Comparison of ENCODE assay signal across 1 cellular context in the genomic region with DNA sequence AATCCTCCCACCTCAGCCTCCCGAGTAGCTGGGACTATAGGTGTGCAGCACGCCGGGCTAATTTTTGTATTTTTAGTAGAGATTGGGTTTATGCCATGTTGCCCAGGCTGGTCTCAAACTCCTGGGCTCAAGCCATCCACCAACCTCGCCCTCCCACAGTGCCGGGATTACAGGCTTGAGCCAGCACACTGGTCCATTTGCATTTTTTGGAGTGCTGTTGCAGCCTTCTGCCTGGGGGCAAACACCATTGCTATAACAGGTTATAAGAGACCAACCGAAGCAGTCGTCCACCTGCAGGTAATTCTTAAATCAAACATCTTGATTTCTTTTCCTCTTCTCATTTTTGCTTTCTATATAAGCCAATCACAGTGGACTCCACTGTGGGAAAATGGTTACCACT.
TF ChIP-seq lines count a peak whose summit lies in the region.

No MANE protein-coding gene starts in this region.

TF ChIP-seq in GM23338, 12 proteins besides CTCF, POLR2A, EP300 and RAD21 (continued from another document):
- TF ChIP-seq, protein P1, sequence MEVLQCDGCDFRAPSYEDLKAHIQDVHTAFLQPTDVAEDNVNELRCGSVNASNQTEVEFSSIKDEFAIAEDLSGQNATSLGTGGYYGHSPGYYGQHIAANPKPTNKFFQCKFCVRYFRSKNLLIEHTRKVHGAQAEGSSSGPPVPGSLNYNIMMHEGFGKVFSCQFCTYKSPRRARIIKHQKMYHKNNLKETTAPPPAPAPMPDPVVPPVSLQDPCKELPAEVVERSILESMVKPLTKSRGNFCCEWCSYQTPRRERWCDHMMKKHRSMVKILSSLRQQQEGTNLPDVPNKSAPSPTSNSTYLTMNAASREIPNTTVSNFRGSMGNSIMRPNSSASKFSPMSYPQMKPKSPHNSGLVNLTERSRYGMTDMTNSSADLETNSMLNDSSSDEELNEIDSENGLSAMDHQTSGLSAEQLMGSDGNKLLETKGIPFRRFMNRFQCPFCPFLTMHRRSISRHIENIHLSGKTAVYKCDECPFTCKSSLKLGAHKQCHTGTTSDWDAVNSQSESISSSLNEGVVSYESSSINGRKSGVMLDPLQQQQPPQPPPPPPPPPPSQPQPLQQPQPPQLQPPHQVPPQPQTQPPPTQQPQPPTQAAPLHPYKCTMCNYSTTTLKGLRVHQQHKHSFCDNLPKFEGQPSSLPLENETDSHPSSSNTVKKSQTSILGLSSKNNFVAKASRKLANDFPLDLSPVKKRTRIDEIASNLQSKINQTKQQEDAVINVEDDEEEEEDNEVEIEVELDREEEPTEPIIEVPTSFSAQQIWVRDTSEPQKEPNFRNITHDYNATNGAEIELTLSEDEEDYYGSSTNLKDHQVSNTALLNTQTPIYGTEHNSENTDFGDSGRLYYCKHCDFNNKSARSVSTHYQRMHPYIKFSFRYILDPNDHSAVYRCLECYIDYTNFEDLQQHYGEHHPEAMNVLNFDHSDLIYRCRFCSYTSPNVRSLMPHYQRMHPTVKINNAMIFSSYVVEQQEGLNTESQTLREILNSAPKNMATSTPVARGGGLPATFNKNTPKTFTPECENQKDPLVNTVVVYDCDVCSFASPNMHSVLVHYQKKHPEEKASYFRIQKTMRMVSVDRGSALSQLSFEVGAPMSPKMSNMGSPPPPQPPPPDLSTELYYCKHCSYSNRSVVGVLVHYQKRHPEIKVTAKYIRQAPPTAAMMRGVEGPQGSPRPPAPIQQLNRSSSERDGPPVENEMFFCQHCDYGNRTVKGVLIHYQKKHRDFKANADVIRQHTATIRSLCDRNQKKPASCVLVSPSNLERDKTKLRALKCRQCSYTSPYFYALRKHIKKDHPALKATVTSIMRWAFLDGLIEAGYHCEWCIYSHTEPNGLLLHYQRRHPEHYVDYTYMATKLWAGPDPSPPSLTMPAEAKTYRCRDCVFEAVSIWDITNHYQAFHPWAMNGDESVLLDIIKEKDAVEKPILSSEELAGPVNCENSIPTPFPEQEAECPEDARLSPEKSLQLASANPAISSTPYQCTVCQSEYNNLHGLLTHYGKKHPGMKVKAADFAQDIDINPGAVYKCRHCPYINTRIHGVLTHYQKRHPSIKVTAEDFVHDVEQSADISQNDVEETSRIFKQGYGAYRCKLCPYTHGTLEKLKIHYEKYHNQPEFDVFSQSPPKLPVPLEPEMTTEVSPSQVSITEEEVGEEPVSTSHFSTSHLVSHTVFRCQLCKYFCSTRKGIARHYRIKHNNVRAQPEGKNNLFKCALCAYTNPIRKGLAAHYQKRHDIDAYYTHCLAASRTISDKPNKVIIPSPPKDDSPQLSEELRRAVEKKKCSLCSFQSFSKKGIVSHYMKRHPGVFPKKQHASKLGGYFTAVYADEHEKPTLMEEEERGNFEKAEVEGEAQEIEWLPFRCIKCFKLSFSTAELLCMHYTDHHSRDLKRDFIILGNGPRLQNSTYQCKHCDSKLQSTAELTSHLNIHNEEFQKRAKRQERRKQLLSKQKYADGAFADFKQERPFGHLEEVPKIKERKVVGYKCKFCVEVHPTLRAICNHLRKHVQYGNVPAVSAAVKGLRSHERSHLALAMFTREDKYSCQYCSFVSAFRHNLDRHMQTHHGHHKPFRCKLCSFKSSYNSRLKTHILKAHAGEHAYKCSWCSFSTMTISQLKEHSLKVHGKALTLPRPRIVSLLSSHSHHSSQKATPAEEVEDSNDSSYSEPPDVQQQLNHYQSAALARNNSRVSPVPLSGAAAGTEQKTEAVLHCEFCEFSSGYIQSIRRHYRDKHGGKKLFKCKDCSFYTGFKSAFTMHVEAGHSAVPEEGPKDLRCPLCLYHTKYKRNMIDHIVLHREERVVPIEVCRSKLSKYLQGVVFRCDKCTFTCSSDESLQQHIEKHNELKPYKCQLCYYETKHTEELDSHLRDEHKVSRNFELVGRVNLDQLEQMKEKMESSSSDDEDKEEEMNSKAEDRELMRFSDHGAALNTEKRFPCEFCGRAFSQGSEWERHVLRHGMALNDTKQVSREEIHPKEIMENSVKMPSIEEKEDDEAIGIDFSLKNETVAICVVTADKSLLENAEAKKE (CRISPR knock-in tag; IDR thresholded peaks at IDR 0.05) = no peak
- no peak for TF ChIP-seq ZNF331 (CRISPR knock-in tag; IDR thresholded peaks at IDR 0.05; ENCODE audit: low read depth)
- TF ChIP-seq NANOG (IDR thresholded peaks at IDR 0.05; ENCODE audit: borderline replicate concordance) = no peak
- TF ChIP-seq EZH2phosphoT487 (IDR thresholded peaks at IDR 0.05; ENCODE audit: unreplicated experiment) = no peak
- TF ChIP-seq CREB1 (CRISPR knock-in tag; IDR thresholded peaks at IDR 0.05; ENCODE audit: low read depth) = no peak
- TF ChIP-seq, protein P2, sequence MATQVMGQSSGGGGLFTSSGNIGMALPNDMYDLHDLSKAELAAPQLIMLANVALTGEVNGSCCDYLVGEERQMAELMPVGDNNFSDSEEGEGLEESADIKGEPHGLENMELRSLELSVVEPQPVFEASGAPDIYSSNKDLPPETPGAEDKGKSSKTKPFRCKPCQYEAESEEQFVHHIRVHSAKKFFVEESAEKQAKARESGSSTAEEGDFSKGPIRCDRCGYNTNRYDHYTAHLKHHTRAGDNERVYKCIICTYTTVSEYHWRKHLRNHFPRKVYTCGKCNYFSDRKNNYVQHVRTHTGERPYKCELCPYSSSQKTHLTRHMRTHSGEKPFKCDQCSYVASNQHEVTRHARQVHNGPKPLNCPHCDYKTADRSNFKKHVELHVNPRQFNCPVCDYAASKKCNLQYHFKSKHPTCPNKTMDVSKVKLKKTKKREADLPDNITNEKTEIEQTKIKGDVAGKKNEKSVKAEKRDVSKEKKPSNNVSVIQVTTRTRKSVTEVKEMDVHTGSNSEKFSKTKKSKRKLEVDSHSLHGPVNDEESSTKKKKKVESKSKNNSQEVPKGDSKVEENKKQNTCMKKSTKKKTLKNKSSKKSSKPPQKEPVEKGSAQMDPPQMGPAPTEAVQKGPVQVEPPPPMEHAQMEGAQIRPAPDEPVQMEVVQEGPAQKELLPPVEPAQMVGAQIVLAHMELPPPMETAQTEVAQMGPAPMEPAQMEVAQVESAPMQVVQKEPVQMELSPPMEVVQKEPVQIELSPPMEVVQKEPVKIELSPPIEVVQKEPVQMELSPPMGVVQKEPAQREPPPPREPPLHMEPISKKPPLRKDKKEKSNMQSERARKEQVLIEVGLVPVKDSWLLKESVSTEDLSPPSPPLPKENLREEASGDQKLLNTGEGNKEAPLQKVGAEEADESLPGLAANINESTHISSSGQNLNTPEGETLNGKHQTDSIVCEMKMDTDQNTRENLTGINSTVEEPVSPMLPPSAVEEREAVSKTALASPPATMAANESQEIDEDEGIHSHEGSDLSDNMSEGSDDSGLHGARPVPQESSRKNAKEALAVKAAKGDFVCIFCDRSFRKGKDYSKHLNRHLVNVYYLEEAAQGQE (IDR thresholded peaks at IDR 0.05; ENCODE audit: unreplicated experiment) = no peak
- TF ChIP-seq EZH2 (IDR thresholded peaks at IDR 0.05; ENCODE audit: low read depth, unreplicated experiment) = no peak
- no peak for TF ChIP-seq STAT1 (IDR thresholded peaks at IDR 0.05; ENCODE audit: unreplicated experiment)
- TF ChIP-seq, protein P3, sequence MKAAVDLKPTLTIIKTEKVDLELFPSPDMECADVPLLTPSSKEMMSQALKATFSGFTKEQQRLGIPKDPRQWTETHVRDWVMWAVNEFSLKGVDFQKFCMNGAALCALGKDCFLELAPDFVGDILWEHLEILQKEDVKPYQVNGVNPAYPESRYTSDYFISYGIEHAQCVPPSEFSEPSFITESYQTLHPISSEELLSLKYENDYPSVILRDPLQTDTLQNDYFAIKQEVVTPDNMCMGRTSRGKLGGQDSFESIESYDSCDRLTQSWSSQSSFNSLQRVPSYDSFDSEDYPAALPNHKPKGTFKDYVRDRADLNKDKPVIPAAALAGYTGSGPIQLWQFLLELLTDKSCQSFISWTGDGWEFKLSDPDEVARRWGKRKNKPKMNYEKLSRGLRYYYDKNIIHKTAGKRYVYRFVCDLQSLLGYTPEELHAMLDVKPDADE (IDR thresholded peaks at IDR 0.05) = no peak
- no peak for TF ChIP-seq JUNB (IDR thresholded peaks at IDR 0.05; ENCODE audit: unreplicated experiment)
- no peak for TF ChIP-seq ZNF114 (CRISPR knock-in tag; IDR thresholded peaks at IDR 0.05)
